ENCODE assay signal across 12 cellular contexts in genomic region chr7:86785641-86786040, GRCh38.
DNase-seq lines count a peak whose midpoint lies in the region; ATAC-seq lines count a peak whose summit lies in the region.
"Had no signal": no experiment of that assay in that cellular context is flagged by ENCODE, and none has a peak within 500 bp of the region (broad histone marks: within the 10 kb centered on the region; RNA-seq: fewer than 3 reads in every experiment).

No MANE protein-coding gene starts in this region.

- peak; percentile 63 for DNase-seq in NOMO-1 treated with dmso at 0.1 percent for 144 hours (lab: John Stamatoyannopoulos, UW; ENCODE audit: unreplicated experiment)
- no peak for DNase-seq in activated CD4-positive, alpha-beta T cell treated with anti-CD3 and anti-CD28 coated beads for 48 hours
- DNase-seq in NCI-H748 treated with DMSO at 0.1 percent for 48 hours (lab: John Stamatoyannopoulos, UW): no peak
- no peak for DNase-seq in DMS79 treated with DMSO at 0.1 percent for 48 hours (lab: John Stamatoyannopoulos, UW)
- no peak for DNase-seq in UCSD-AML1 (lab: John Stamatoyannopoulos, UW; ENCODE audit: unreplicated experiment)
- DNase-seq: activated T-cell treated with anti-CD3 and anti-CD28 coated beads, Interleukin-2, amount 50 U/mL, for 24 hours; body of pancreas; natural killer cell; NCI-H510A had no signal

- peak; percentile 87 for ATAC-seq in GM18517 (IDR thresholded peaks at IDR 0.05; ENCODE audit: unreplicated experiment)
- ATAC-seq in GM21423 (IDR thresholded peaks at IDR 0.05; ENCODE audit: unreplicated experiment): peak; percentile 88
- ATAC-seq in HG03060 (IDR thresholded peaks at IDR 0.05; ENCODE audit: low read depth, unreplicated experiment): peak; percentile 82
- ATAC-seq: body of pancreas, natural killer cell had no signal
